19 cellular contexts compared by ENCODE assay signal in genomic region chr22:42664976-42665831, GRCh38. TPM values are rescaled to one million over a fixed set of nuclear protein-coding genes. Genes with fewer than 3 reads are reported as not detected.
DNase-seq lines count a peak whose midpoint lies in the region; ATAC-seq and TF ChIP-seq lines count a peak whose summit lies in the region.
"Had no signal": no experiment of that assay in that cellular context is flagged by ENCODE, and none has a peak within 500 bp of the region (broad histone marks: within the 10 kb centered on the region; RNA-seq: fewer than 3 reads in every experiment).

No MANE protein-coding gene starts in this region.

- POLR2A ChIA-PET in activated B cell treated with CpG ODN at 0.5 μM for 24 hours (lab: Charles Lee): interaction anchor here (0.7 to 4.7 kb wide), 11 partner anchors 10 to 338 kb away, joined by 3 to 27 read pairs (median 4); partner anchors contain the start of gene POLDIP3

- TF ChIP-seq CTCF in activated B cell treated with CpG ODN at 0.5 μM for 24 hours (IDR thresholded peaks at IDR 0.05): no peak

- no peak overlapping the region for H3K4me2 ChIP-seq in trophoblast cell (ENCODE audit: low read length)

- H4K91ac ChIP-seq in trophoblast cell (ENCODE audit: low read depth, low read length): no peak overlapping the region

- no peaks in the 10 kb centered on the region for H3K79me2 ChIP-seq in trophoblast cell (ENCODE audit: control insufficient read depth, insufficient read depth, low read length, poor library complexity)

- H3K4me1 ChIP-seq in trophoblast cell (ENCODE audit: control insufficient read depth in 1 of 2, insufficient read depth in 2 of 2, low read length in 2 of 2): peaks cover 0 to 3% of the 10 kb centered on the region in 2 experiments
- H3K4me1 ChIP-seq: uterus had no signal

- no peak overlapping the region for H2BK5ac ChIP-seq in trophoblast cell (ENCODE audit: low read depth, low read length, poor library complexity)

- no peak overlapping the region for H3K14ac ChIP-seq in trophoblast cell (ENCODE audit: low read length)

- no peak overlapping the region for H3K27ac ChIP-seq in trophoblast cell (ENCODE audit: low read depth, low read length)
- H3K27ac ChIP-seq: GM23248, uterus had no signal

- no CpG with 5 or more reads among the region's 11 CpGs for WGBS in trophoblast cell (ENCODE audit: extremely low coverage, insufficient coverage, insufficient read length)

- no peak overlapping the region for H3K4me3 ChIP-seq in trophoblast cell (ENCODE audit: low read depth, low read length)
- H3K4me3 ChIP-seq: GM23248, uterus had no signal

- H3K27ac Mint-ChIP-seq in stimulated activated naive CD8-positive, alpha-beta T cell treated with anti-CD3 and anti-CD28 coated beads, Interleukin-15, Interleukin-2, amounts not matched to agents 100 ng/mL and 50 ng/mL, for 24 hours: peak overlapping the region; percentile 51
- peak overlapping the region; percentile 90 for H3K27ac Mint-ChIP-seq in activated B cell treated with CpG ODN at 0.5 μM for 24 hours

- H3K27me3 ChIP-seq in trophoblast cell (ENCODE audit: insufficient read depth, low read length): peaks cover 7% of the 10 kb centered on the region
- H3K27me3 ChIP-seq: uterus had no signal

- no peaks in the 10 kb centered on the region for H3K9me3 Mint-ChIP-seq in stimulated activated naive CD8-positive, alpha-beta T cell treated with anti-CD3 and anti-CD28 coated beads, Interleukin-15, Interleukin-2, amounts not matched to agents 100 ng/mL and 50 ng/mL, for 24 hours
- H3K9me3 Mint-ChIP-seq in activated B cell treated with CpG ODN at 0.5 μM for 24 hours: no peaks in the 10 kb centered on the region

- CTCF ChIA-PET in activated B cell treated with CpG ODN at 0.5 μM for 24 hours (lab: Charles Lee): interaction anchor here (0.6 kb wide), 1 partner anchor 10 kb away, joined by 3 read pairs; no protein-coding TSS in a partner anchor

- H3K9me3 ChIP-seq in trophoblast cell (ENCODE audit: insufficient read depth, low read depth, low read length): no peaks in the 10 kb centered on the region
- H3K9me3 ChIP-seq: uterus had no signal

- peaks cover 2% of the 10 kb centered on the region for H3K79me1 ChIP-seq in trophoblast cell (ENCODE audit: low read length)

- H2AK5ac ChIP-seq in trophoblast cell (ENCODE audit: low read length): no peak overlapping the region

- H3K4me1 Mint-ChIP-seq in stimulated activated naive CD8-positive, alpha-beta T cell treated with anti-CD3 and anti-CD28 coated beads, Interleukin-15, Interleukin-2, amounts not matched to agents 100 ng/mL and 50 ng/mL, for 24 hours (ENCODE audit: low read depth): peaks cover 4% of the 10 kb centered on the region
- peaks cover 41% of the 10 kb centered on the region for H3K4me1 Mint-ChIP-seq in activated B cell treated with CpG ODN at 0.5 μM for 24 hours

- ATAC-seq in stimulated activated naive CD8-positive, alpha-beta T cell treated with anti-CD3 and anti-CD28 coated beads, Interleukin-15, Interleukin-2, amounts not matched to agents 100 U/mL and 50 U/mL, for 24 hours: no peak
- ATAC-seq in HG02763 (IDR thresholded peaks at IDR 0.05; ENCODE audit: unreplicated experiment) (peak; percentile 47), activated B cell treated with CpG ODN at 0.5 μM for 24 hours (ENCODE audit: low read depth) (peak; percentile 66), GM19023 (IDR thresholded peaks at IDR 0.05; ENCODE audit: unreplicated experiment) (no peak)
- ATAC-seq: left colon had no signal

- no peaks in the 10 kb centered on the region for H3K36me3 ChIP-seq in trophoblast cell (ENCODE audit: control insufficient read depth in 1 of 2, insufficient read depth in 2 of 2, low read length in 2 of 2)
- H3K36me3 ChIP-seq: uterus had no signal

- no peak overlapping the region for H3K18ac ChIP-seq in trophoblast cell (ENCODE audit: low read length)

- no peak overlapping the region for H3K4ac ChIP-seq in trophoblast cell (ENCODE audit: low read depth, low read length)

- intact Hi-C loops in activated B cell treated with CpG ODN at 0.5 μM for 24 hours (cut with micrococcal nuclease): loop anchor here (1.0 to 10.0 kb wide), 6 partner anchors 10 to 472 kb away; partner anchors contain the start of gene BIK

- H3K4me3 Mint-ChIP-seq in stimulated activated naive CD8-positive, alpha-beta T cell treated with anti-CD3 and anti-CD28 coated beads, Interleukin-15, Interleukin-2, amounts not matched to agents 100 ng/mL and 50 ng/mL, for 24 hours: no peak overlapping the region
- peak overlapping the region; percentile 65 for H3K4me3 Mint-ChIP-seq in activated B cell treated with CpG ODN at 0.5 μM for 24 hours

- H4K12ac ChIP-seq in trophoblast cell (ENCODE audit: low read depth, low read length): no peak overlapping the region

- no peak overlapping the region for H3K23ac ChIP-seq in trophoblast cell (ENCODE audit: low read length)

- H2BK120ac ChIP-seq in trophoblast cell (ENCODE audit: insufficient read depth, low read length, poor library complexity): no peak overlapping the region

- H2AFZ ChIP-seq in trophoblast cell (ENCODE audit: insufficient read depth, low read length, poor library complexity): no peak overlapping the region
- H2AFZ ChIP-seq: GM23248 had no signal

- no peak overlapping the region for H3K9ac ChIP-seq in trophoblast cell (ENCODE audit: low read length)
- H3K9ac ChIP-seq: GM23248 had no signal

- H3K27me3 Mint-ChIP-seq in stimulated activated naive CD8-positive, alpha-beta T cell treated with anti-CD3 and anti-CD28 coated beads, Interleukin-15, Interleukin-2, amounts not matched to agents 100 ng/mL and 50 ng/mL, for 24 hours: peaks cover 5% of the 10 kb centered on the region
- no peaks in the 10 kb centered on the region for H3K27me3 Mint-ChIP-seq in activated B cell treated with CpG ODN at 0.5 μM for 24 hours

- H3K36me3 Mint-ChIP-seq in stimulated activated naive CD8-positive, alpha-beta T cell treated with anti-CD3 and anti-CD28 coated beads, Interleukin-15, Interleukin-2, amounts not matched to agents 100 ng/mL and 50 ng/mL, for 24 hours (ENCODE audit: low read depth): no peaks in the 10 kb centered on the region
- no peaks in the 10 kb centered on the region for H3K36me3 Mint-ChIP-seq in activated B cell treated with CpG ODN at 0.5 μM for 24 hours (ENCODE audit: low read depth)

- H2BK12ac ChIP-seq in trophoblast cell (ENCODE audit: low read length): no peak overlapping the region

- no peak overlapping the region for H4K8ac ChIP-seq in trophoblast cell (ENCODE audit: low read depth, low read length)

- no peak for DNase-seq in stimulated activated naive CD8-positive, alpha-beta T cell treated with anti-CD3 and anti-CD28 coated beads, Interleukin-15, Interleukin-2, amounts not matched to agents 100 U/mL and 50 U/mL, for 24 hours
- peak; percentile 28 for DNase-seq in activated B cell treated with CpG ODN at 0.5 μM for 24 hours
- DNase-seq in ureter (ENCODE audit: low spot score): peak; percentile 66
- no peak for DNase-seq in kidney tubule cell (ENCODE audit: low spot score)
- no peak for DNase-seq in trophoblast cell
- DNase-seq: activated CD8-positive, alpha-beta memory T cell treated with anti-CD3 and anti-CD28 coated beads, Interleukin-2, amount 50 U/mL, for 4 hours; activated gamma-delta T cell treated with Interleukin-2 at 50 U/mL for 16 hours; aorta; GM23248; left colon; NCI-H1417 treated with DMSO at 0.1 percent for 48 hours; NCI-H2227 treated with DMSO at 0.1 percent for 48 hours; small intestine; uterus had no signal

RNA-seq across cellular contexts. Expression of gene CYB5R3, which starts 16.0 kb away (rescaled TPM):
- total RNA-seq in activated B cell treated with CpG ODN at 0.5 μM for 24 hours (78.2 and 91.7 TPM in 2 replicates), ureter (243 TPM)
- 155 and 156 TPM in 2 replicates for polyA plus RNA-seq in trophoblast cell (2013)

RNA-seq across cellular contexts. Expression of gene ATP5MGL, which starts 24.8 kb away (rescaled TPM):
- total RNA-seq in activated B cell treated with CpG ODN at 0.5 μM for 24 hours (2.1 and 3.4 TPM in 2 replicates), ureter (1.4 TPM)
- not detected in 2 replicates for polyA plus RNA-seq in trophoblast cell (2013)
- total RNA-seq: GM23248, omental fat pad, SK-MEL-5 had no signal
- polyA plus RNA-seq: aorta, GM23248 had no signal

RNA-seq across cellular contexts. Expression of gene POLDIP3, which starts 50.5 kb away (rescaled TPM):
- total RNA-seq in activated B cell treated with CpG ODN at 0.5 μM for 24 hours (77.1 and 77.5 TPM in 2 replicates), ureter (64.9 TPM)
- polyA plus RNA-seq in trophoblast cell (2013): 43.3 and 46.1 TPM in 2 replicates

RNA-seq across cellular contexts. Expression of gene A4GALT, which starts 55.5 kb away (rescaled TPM):
- total RNA-seq in activated B cell treated with CpG ODN at 0.5 μM for 24 hours: 16.9 and 18.4 TPM in 2 replicates
- total RNA-seq in ureter: 57.9 TPM
- polyA plus RNA-seq in trophoblast cell (2013): 7.6 and 8.4 TPM in 2 replicates
- total RNA-seq: SK-MEL-5 had no signal

Comparison
In these comparisons a context has a peak if more than half of its experiments do, and no peak if none do; other contexts are left out.
1. ATAC-seq: peak in HG02763 (single experiment) and activated B cell treated with CpG ODN at 0.5 μM for 24 hours (single experiment); none in stimulated activated naive CD8-positive, alpha-beta T cell treated with anti-CD3 and anti-CD28 coated beads, Interleukin-15, Interleukin-2, amounts not matched to agents 100 U/mL and 50 U/mL, for 24 hours (single experiment) and GM19023 (single experiment).
2. DNase-seq: peak in activated B cell treated with CpG ODN at 0.5 μM for 24 hours (single experiment) and ureter (single experiment); none in stimulated activated naive CD8-positive, alpha-beta T cell treated with anti-CD3 and anti-CD28 coated beads, Interleukin-15, Interleukin-2, amounts not matched to agents 100 U/mL and 50 U/mL, for 24 hours (single experiment), kidney tubule cell (single experiment) and trophoblast cell (0 of 2).